8 cellular contexts compared by ENCODE assay signal in genomic region chr19:1855040-1855827, GRCh38.
DNase-seq lines count a peak whose midpoint lies in the region; ATAC-seq and TF ChIP-seq lines count a peak whose summit lies in the region.

No MANE protein-coding gene starts in this region.

- peak; percentile 84 for TF ChIP-seq POLR2A in GM10847 (IDR thresholded peaks at IDR 0.05; ENCODE audit: extremely low read depth, insufficient read length)

- H3K9me3 ChIP-seq in NT2/D1 (ENCODE audit: insufficient read depth, low read length) (no peaks in the 10 kb centered on the region), mucosa of stomach (ENCODE audit: control insufficient read depth, low read length) (no peaks in the 10 kb centered on the region)

- H3K4me3 Mint-ChIP-seq in stimulated activated effector memory CD8-positive, alpha-beta T cell treated with anti-CD3 and anti-CD28 coated beads, Interleukin-12 subunit alpha, Interleukin-12 subunit beta, amount 100 ng/mL, for 72 hours = peak overlapping the region; percentile 93

- DNase-seq in NT2/D1 (ENCODE audit: low read depth, low spot score) (peak; percentile 82), activated T-cell treated with anti-CD3 and anti-CD28 coated beads for 1 hour (ENCODE audit: low read depth) (peak; percentile 71), epidermal melanocyte (ENCODE audit: insufficient read length, low spot score) (peak; percentile 99)
- DNase-seq in stimulated activated effector memory CD8-positive, alpha-beta T cell treated with anti-CD3 and anti-CD28 coated beads, Interleukin-12 subunit alpha, Interleukin-12 subunit beta, amount 100 ng/mL, for 72 hours (ENCODE audit: low spot score in 2 of 2) = peak; percentile 74 to 87

- peak; percentile 46 for ATAC-seq in HG02840 (IDR thresholded peaks at IDR 0.05; ENCODE audit: low FRiP score, unreplicated experiment)
- peak; percentile 83 for ATAC-seq in stimulated activated effector memory CD8-positive, alpha-beta T cell treated with anti-CD3 and anti-CD28 coated beads, Interleukin-12 subunit alpha, Interleukin-12 subunit beta, amount 100 ng/mL, for 72 hours
- no peak for ATAC-seq in GM19455 (IDR thresholded peaks at IDR 0.05; ENCODE audit: unreplicated experiment)

- H3K4me1 ChIP-seq in NT2/D1 (ENCODE audit: insufficient read depth, insufficient read length) = peaks cover 45% of the 10 kb centered on the region
- peaks cover 80% of the 10 kb centered on the region for H3K4me1 ChIP-seq in mucosa of stomach (ENCODE audit: control insufficient read depth, insufficient read depth, low read length)

- H3K27ac Mint-ChIP-seq in stimulated activated effector memory CD8-positive, alpha-beta T cell treated with anti-CD3 and anti-CD28 coated beads, Interleukin-12 subunit alpha, Interleukin-12 subunit beta, amount 100 ng/mL, for 72 hours = peak overlapping the region; percentile 85

- no peaks in the 10 kb centered on the region for H3K9me3 Mint-ChIP-seq in stimulated activated effector memory CD8-positive, alpha-beta T cell treated with anti-CD3 and anti-CD28 coated beads, Interleukin-12 subunit alpha, Interleukin-12 subunit beta, amount 100 ng/mL, for 72 hours

- H3K36me3 ChIP-seq in NT2/D1 (ENCODE audit: insufficient read depth, insufficient read length, low read length) = peaks cover 16% of the 10 kb centered on the region
- H3K36me3 ChIP-seq in mucosa of stomach (ENCODE audit: control insufficient read depth, insufficient read depth, low read length) = no peaks in the 10 kb centered on the region

- H3K4me1 Mint-ChIP-seq in stimulated activated effector memory CD8-positive, alpha-beta T cell treated with anti-CD3 and anti-CD28 coated beads, Interleukin-12 subunit alpha, Interleukin-12 subunit beta, amount 100 ng/mL, for 72 hours = peaks cover 54% of the 10 kb centered on the region

- H3K9ac ChIP-seq in NT2/D1 (ENCODE audit: insufficient read length, low read depth) (peak overlapping the region; percentile 78), mucosa of stomach (ENCODE audit: low read length) (peak overlapping the region; percentile 75)

- H3K36me3 Mint-ChIP-seq in stimulated activated effector memory CD8-positive, alpha-beta T cell treated with anti-CD3 and anti-CD28 coated beads, Interleukin-12 subunit alpha, Interleukin-12 subunit beta, amount 100 ng/mL, for 72 hours = peaks cover 8% of the 10 kb centered on the region

- H3K4me3 ChIP-seq in NT2/D1 (ENCODE audit: insufficient read length, low read depth) = peak overlapping the region; percentile 41
- peak overlapping the region; percentile 28 for H3K4me3 ChIP-seq in mucosa of stomach (ENCODE audit: low read length)

- H3K27me3 ChIP-seq in NT2/D1 (ENCODE audit: insufficient read depth, insufficient read length) (peaks cover 1% of the 10 kb centered on the region), mucosa of stomach (ENCODE audit: control insufficient read depth, insufficient read depth, low read length) (peaks cover 2% of the 10 kb centered on the region)
